8 cellular contexts compared by ENCODE assay signal in the genomic region with DNA sequence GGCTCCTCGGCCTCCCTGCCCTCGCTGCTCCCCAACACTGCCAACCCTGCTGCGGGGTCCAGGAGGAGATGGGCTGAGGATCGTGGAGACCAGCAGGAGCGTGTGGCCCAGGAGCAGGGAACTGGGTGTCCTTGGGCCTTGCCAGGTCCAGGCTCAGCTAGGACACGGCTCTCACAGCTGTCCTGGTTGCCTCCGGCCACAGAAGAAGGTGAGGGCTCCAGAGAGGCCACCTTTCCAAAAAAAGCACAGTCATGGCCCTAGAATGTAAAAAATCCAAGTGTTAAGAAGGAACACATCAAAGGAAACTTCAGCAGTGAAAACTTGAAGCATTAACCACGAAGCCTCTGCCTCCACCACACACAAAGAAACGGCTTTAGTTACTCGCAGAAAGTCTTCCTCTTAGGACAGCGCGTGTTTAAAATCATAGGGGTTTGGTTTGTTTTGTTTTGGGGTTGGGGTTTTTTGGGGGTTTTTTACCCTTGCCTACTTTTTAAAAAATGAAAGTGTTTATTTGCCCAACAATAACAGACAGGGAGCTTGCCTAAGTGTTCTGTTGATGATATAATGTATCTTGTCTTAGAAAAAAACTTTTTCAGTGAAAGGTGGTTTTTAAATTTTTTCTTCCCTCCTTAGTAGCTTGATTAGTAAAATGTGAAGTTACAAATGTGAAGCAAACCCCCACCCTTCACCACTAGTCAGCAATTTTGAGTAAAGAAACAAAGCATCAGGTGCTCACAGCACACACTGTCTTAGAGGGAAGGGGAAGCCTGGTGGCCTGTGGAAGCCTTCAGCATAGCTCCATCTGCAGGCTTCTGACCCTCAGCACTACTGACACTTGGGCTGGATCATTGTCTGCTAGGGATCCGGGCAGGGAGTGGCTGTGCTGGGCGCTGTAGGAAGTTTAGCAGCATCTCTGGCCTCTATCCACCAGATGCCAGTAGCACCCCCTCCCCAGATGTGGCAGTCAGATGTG. TPM values are rescaled to one million over a fixed set of nuclear protein-coding genes. Genes with fewer than 3 reads are reported as not detected.
DNase-seq lines count a peak whose midpoint lies in the region; ATAC-seq and TF ChIP-seq lines count a peak whose summit lies in the region.

No MANE protein-coding gene starts in this region.

- intact Hi-C loops in A673 (cut with micrococcal nuclease; ENCODE audit: unreplicated experiment) (loop anchor here (5.0 kb wide), 1 partner anchor 58 kb away; the partner anchor contains the start of gene PTPN1), esophagus muscularis mucosa (cut with DNase I) (loop anchor here (5.0 kb wide), 1 partner anchor 88 kb away; no protein-coding TSS in a partner anchor), gastrocnemius medialis (cut with DNase I; ENCODE audit: low total_unique reads) (loop anchor here (10.0 kb wide), 1 partner anchor 265 kb away; no protein-coding TSS in a partner anchor), dorsolateral prefrontal cortex (cut with DNase I) (loop anchor here in 1 of 2 donors (10.0 kb wide), 1 partner anchor 175 kb away; no protein-coding TSS in a partner anchor)

- H3K36me3 ChIP-seq in A673 (ENCODE audit: insufficient read depth, low read length, poor library complexity, severe bottlenecking) (peaks cover 13% of the 10 kb centered on the region), esophagus muscularis mucosa (peaks cover 11 to 57% (median 44%) of the 10 kb centered on the region in 4 donors), gastrocnemius medialis (peaks cover 0 to 42% of the 10 kb centered on the region in 2 donors)

- H3K4me1 Mint-ChIP-seq in T-helper 2 cell treated with Interferon-gamma antibody and Interleukin-4, amounts not matched to agents 5 μg/mL and 100 μg/mL, for 36 hours (ENCODE audit: low read depth) = peaks cover 50% of the 10 kb centered on the region

- no peaks in the 10 kb centered on the region for H3K9me3 Mint-ChIP-seq in T-helper 2 cell treated with Interferon-gamma antibody and Interleukin-4, amounts not matched to agents 5 μg/mL and 100 μg/mL, for 36 hours

- in situ Hi-C loops in gastrocnemius medialis (cut with MboI; ENCODE audit: low sequenced_read_pairs in 4 of 4) = loop anchor here (5.0 to 10.0 kb wide), 3 partner anchors 58 to 105 kb away; partner anchors contain the start of gene PTPN1 (in 2 of the 4)

- WGBS in esophagus muscularis mucosa = 81% methylated on average over 12 of the region's 14 CpGs

- TF ChIP-seq EP300 in esophagus muscularis mucosa (IDR thresholded peaks at IDR 0.05) = no peak

- ATAC-seq in GM18519 (IDR thresholded peaks at IDR 0.05; ENCODE audit: low FRiP score, unreplicated experiment) = peak; percentile 60
- peak; percentile 72 for ATAC-seq in HG03354 (IDR thresholded peaks at IDR 0.05; ENCODE audit: poor library complexity, severe bottlenecking, unreplicated experiment)
- peak; percentile 37 to 40 for ATAC-seq in gastrocnemius medialis

- no TSS peak for BruUV-seq in A673 (replicated peaks; lab: Mats Ljungman, UMichigan)

- peak overlapping the region; percentile 71 for H3K27ac ChIP-seq in A673 (ENCODE audit: low read depth, low read length, poor library complexity, severe bottlenecking)
- no peak overlapping the region for H3K27ac ChIP-seq in esophagus muscularis mucosa (replicated peaks in 1 of 4)
- H3K27ac ChIP-seq in gastrocnemius medialis = peak overlapping the region; percentile 89 to 96 (median 94)
- peak overlapping the region in 15 of 59 donors; percentile 4 to 57 (median 34) for H3K27ac ChIP-seq in dorsolateral prefrontal cortex

- peak overlapping the region; percentile 83 for H3K27ac Mint-ChIP-seq in T-helper 2 cell treated with Interferon-gamma antibody and Interleukin-4, amounts not matched to agents 5 μg/mL and 100 μg/mL, for 36 hours

- H3K9me3 ChIP-seq in A673 (ENCODE audit: low read depth, low read length, poor library complexity, severe bottlenecking) (no peaks in the 10 kb centered on the region), esophagus muscularis mucosa (no peaks in the 10 kb centered on the region), gastrocnemius medialis (no peaks in the 10 kb centered on the region)

- H3K4me3 ChIP-seq in A673 (ENCODE audit: low read depth, low read length, poor library complexity, severe bottlenecking) = no peak overlapping the region
- no peak overlapping the region for H3K4me3 ChIP-seq in esophagus muscularis mucosa
- H3K4me3 ChIP-seq in gastrocnemius medialis = no peak overlapping the region
- no peak overlapping the region for H3K4me3 ChIP-seq in dorsolateral prefrontal cortex

- H3K4me1 ChIP-seq in A673 (ENCODE audit: insufficient read depth, low read length, poor library complexity, severe bottlenecking) (peaks cover 39% of the 10 kb centered on the region), esophagus muscularis mucosa (peaks cover 38 to 53% (median 51%) of the 10 kb centered on the region in 4 donors), gastrocnemius medialis (peaks cover 53 to 57% of the 10 kb centered on the region in 2 donors)

- CTCF ChIA-PET in A673 (lab: Charles Lee) = interaction anchor here (0.5 to 1.2 kb wide), 2 partner anchors 106 to 389 kb away, joined by 4 to 7 read pairs; no protein-coding TSS in a partner anchor

- TF ChIP-seq CTCF in A673 (conservative IDR thresholded peaks at IDR 0.05; ENCODE audit: low read depth, low read length) (peak; percentile 49), esophagus muscularis mucosa (IDR thresholded peaks at IDR 0.05) (peak; percentile 14 to 28 (median 16)), gastrocnemius medialis (IDR thresholded peaks at IDR 0.05 in 4 of 5, conservative IDR thresholded peaks at IDR 0.05 in 1 of 5) (peak in 3 of 5 experiments; percentile 21 to 42 (median 34)), dorsolateral prefrontal cortex (IDR thresholded peaks at IDR 0.05 in 54 of 56, conservative IDR thresholded peaks at IDR 0.05 in 2 of 56; ENCODE audit: low read depth in 1 of 56, partially characterized antibody in 56 of 56) (peak in 20 of 56 donors; percentile 9 to 36 (median 24))

- H3K36me3 Mint-ChIP-seq in T-helper 2 cell treated with Interferon-gamma antibody and Interleukin-4, amounts not matched to agents 5 μg/mL and 100 μg/mL, for 36 hours (ENCODE audit: low read depth) = peaks cover 63% of the 10 kb centered on the region

- no peaks in the 10 kb centered on the region for H3K27me3 ChIP-seq in A673 (replicated peaks; ENCODE audit: insufficient read depth, low read depth, low read length, poor library complexity)
- H3K27me3 ChIP-seq in esophagus muscularis mucosa = no peaks in the 10 kb centered on the region
- no peaks in the 10 kb centered on the region for H3K27me3 ChIP-seq in gastrocnemius medialis
- H3K27me3 ChIP-seq in dorsolateral prefrontal cortex = no peaks in the 10 kb centered on the region

- POLR2A ChIA-PET in A673 (lab: Charles Lee; ENCODE audit: low non-redundant PET) = no interaction called here

- H3K4me3 Mint-ChIP-seq in T-helper 2 cell treated with Interferon-gamma antibody and Interleukin-4, amounts not matched to agents 5 μg/mL and 100 μg/mL, for 36 hours = peak overlapping the region; percentile 64

- DNase-seq in A673 (ENCODE audit: low spot score) (peak; percentile 56), esophagus muscularis mucosa (ENCODE audit: extremely low spot score) (no peak), gastrocnemius medialis (peak; percentile 55 to 61), dorsolateral prefrontal cortex (no peak), cortex of kidney (lab: John Stamatoyannopoulos, UW) (no peak)
- peak; percentile 58 for DNase-seq in T-helper 2 cell treated with Interferon-gamma antibody and Interleukin-4, amounts not matched to agents 5 μg/mL and 100 μg/mL, for 36 hours (ENCODE audit: low spot score)

- H3K27me3 Mint-ChIP-seq in T-helper 2 cell treated with Interferon-gamma antibody and Interleukin-4, amounts not matched to agents 5 μg/mL and 100 μg/mL, for 36 hours (ENCODE audit: low read depth) = no peaks in the 10 kb centered on the region

- TF ChIP-seq POLR2A in esophagus muscularis mucosa (IDR thresholded peaks at IDR 0.05; ENCODE audit: low read depth) (no peak), gastrocnemius medialis (IDR thresholded peaks at IDR 0.05) (no peak)

RNA-seq across cellular contexts. Expression of gene PTPN1, which starts 60.0 kb away (rescaled TPM):
- 47.4 and 47.8 TPM in 2 replicates for total RNA-seq in A673 (2021)
- total RNA-seq in esophagus muscularis mucosa = 10 to 100 TPM; 21.2 to 49.0 (median 41.0) TPM
- total RNA-seq in gastrocnemius medialis = 10 to 100 TPM; 21.8 to 46.8 (median 44.4) TPM
- total RNA-seq in dorsolateral prefrontal cortex = 10 to 100 TPM; 15.9 to 29.2 (median 22.0) TPM

Comparison
In these comparisons a context has a peak if more than half of its experiments do, and no peak if none do; other contexts are left out.
1. DNase-seq: peak in A673 (single experiment), T-helper 2 cell treated with Interferon-gamma antibody and Interleukin-4, amounts not matched to agents 5 μg/mL and 100 μg/mL, for 36 hours (single experiment) and gastrocnemius medialis (2 of 2); none in esophagus muscularis mucosa (single experiment), dorsolateral prefrontal cortex (0 of 10) and cortex of kidney (single experiment).
2. H3K27ac ChIP-seq: peak in A673 (single experiment) and gastrocnemius medialis (4 of 4); none in esophagus muscularis mucosa (0 of 4).
3. Peak in every context shown above with its lines, with median percentiles within 50 percentile points of each other: ATAC-seq.